1 cellular context compared by ENCODE assay signal in the genomic region with DNA sequence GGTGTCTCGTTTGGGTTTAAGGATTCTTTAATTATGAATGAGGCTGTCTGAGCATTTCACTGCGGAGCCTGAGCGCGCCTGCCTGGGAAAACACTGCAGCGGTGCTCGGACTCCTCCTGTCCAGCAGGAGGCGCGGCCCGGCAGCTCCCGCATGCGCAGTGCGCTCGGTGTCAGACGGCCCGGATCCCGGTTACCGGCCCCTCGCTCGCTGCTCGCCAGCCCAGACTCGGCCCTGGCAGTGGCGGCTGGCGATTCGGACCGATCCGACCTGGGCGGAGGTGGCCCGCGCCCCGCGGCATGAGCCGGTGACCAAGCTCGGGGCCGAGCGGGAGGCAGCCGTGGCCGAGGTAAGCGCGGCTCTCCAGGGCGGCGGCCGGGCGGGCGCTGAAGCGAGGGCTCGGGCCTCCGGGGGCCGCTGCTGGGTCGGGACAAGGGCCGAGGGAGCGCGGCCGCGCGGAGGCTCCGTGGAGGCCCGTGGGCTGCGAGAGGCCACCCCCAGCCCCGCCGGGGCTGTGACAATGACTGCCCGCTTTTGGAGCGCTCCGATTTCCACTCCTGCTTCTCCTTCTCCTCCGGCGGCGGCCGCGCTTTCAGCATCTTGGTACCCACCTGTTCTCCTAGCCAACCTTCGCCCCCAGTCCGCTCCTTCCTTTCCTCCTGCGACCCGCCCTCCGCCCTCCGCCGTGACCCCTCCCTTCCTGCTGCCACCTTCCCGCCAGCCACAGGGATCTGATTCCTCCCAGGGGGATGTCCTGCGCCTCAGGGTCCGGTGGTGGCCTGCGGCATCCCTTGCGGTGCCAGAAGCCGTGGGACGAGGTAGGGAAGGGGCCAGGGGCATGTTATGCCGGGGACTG.
TF ChIP-seq lines count a peak whose summit lies in the region.

A gene (plus strand): TSS at position 173 of the 854 bp plus-strand sequence. CDS start 12,035 bp downstream, outside the sequence.

TF ChIP-seq in K562, 482 proteins besides CTCF, POLR2A, EP300 and RAD21 (continued from another document and continues in another):
- TF ChIP-seq, protein P1, sequence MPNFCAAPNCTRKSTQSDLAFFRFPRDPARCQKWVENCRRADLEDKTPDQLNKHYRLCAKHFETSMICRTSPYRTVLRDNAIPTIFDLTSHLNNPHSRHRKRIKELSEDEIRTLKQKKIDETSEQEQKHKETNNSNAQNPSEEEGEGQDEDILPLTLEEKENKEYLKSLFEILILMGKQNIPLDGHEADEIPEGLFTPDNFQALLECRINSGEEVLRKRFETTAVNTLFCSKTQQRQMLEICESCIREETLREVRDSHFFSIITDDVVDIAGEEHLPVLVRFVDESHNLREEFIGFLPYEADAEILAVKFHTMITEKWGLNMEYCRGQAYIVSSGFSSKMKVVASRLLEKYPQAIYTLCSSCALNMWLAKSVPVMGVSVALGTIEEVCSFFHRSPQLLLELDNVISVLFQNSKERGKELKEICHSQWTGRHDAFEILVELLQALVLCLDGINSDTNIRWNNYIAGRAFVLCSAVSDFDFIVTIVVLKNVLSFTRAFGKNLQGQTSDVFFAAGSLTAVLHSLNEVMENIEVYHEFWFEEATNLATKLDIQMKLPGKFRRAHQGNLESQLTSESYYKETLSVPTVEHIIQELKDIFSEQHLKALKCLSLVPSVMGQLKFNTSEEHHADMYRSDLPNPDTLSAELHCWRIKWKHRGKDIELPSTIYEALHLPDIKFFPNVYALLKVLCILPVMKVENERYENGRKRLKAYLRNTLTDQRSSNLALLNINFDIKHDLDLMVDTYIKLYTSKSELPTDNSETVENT (CRISPR knock-in tag; IDR thresholded peaks at IDR 0.05): peak; percentile 68
- TF ChIP-seq KLF13 (tag; IDR thresholded peaks at IDR 0.05; ENCODE audit: borderline replicate concordance, low read depth) (peak; percentile 13; the same call in 1 of the 2 replicates), NONO (IDR thresholded peaks at IDR 0.05; ENCODE audit: low read depth in 2 of 2, low read length in 1 of 2) (peak; percentile 19 to 83; a peak in 2 of 4 replicates), JUND (IDR thresholded peaks at IDR 0.05; ENCODE audit: borderline replicate concordance, low read depth, low read length) (peak; percentile 53; the same call in 1 of the 2 replicates), JUND (tag; IDR thresholded peaks at IDR 0.05; ENCODE audit: borderline replicate concordance, low read depth, low read length) (no peak), NR2C1 (IDR thresholded peaks at IDR 0.05) (peak; percentile 52; the same call in 1 of the 2 replicates), NR2C1 (tag; IDR thresholded peaks at IDR 0.05) (no peak), CBX1 (IDR thresholded peaks at IDR 0.05; ENCODE audit: low read depth) (no peak), ZFX (CRISPR knock-in tag; IDR thresholded peaks at IDR 0.05) (peak; percentile 77), POLR2G (IDR thresholded peaks at IDR 0.05; ENCODE audit: low read depth, low read length) (peak; percentile 84), FOSL1 (tag; conservative IDR thresholded peaks at IDR 0.05) (no peak), TBP (optimal IDR thresholded peaks at IDR 0.05; ENCODE audit: low read depth, low read length) (peak; percentile 30), ZNF311 (CRISPR knock-in tag; IDR thresholded peaks at IDR 0.05) (no peak), XRCC5 (IDR thresholded peaks at IDR 0.05; ENCODE audit: low read depth, low read length) (no peak), FOXM1 (IDR thresholded peaks at IDR 0.05; ENCODE audit: low read depth) (no peak), FOXM1 (CRISPR knock-in tag; IDR thresholded peaks at IDR 0.05; ENCODE audit: low read depth) (peak; percentile 68; the same call in 1 of the 2 replicates), NR2C2 (CRISPR knock-in tag; IDR thresholded peaks at IDR 0.05) (no peak), NR2C2 (tag; IDR thresholded peaks at IDR 0.05) (peak; percentile 44), CCNT2 (IDR thresholded peaks at IDR 0.05; ENCODE audit: borderline replicate concordance, extremely low read depth, insufficient read length, low read depth, low read length) (peak; percentile 74), SMC3 (conservative IDR thresholded peaks at IDR 0.05; ENCODE audit: insufficient read depth, low read depth, low read length) (0 out of 2 replicates have a peak, but pooled peaks have one; percentile 15), CTBP1 (IDR thresholded peaks at IDR 0.05; ENCODE audit: borderline replicate concordance) (peak; percentile 51; the same call in 1 of the 2 replicates), ZNF165 (CRISPR knock-in tag; IDR thresholded peaks at IDR 0.05; ENCODE audit: borderline replicate concordance) (no peak), PHF8 (IDR thresholded peaks at IDR 0.05; ENCODE audit: borderline replicate concordance, low read length) (peak; percentile 80; the same call in 1 of the 2 replicates), KDM5B (IDR thresholded peaks at IDR 0.05; ENCODE audit: insufficient replicate concordance, low read depth, low read length) (peak; percentile 55), CREM (IDR thresholded peaks at IDR 0.05; ENCODE audit: low read depth) (peak; percentile 38; the same call in 1 of the 2 replicates)
- TF ChIP-seq, protein P2, sequence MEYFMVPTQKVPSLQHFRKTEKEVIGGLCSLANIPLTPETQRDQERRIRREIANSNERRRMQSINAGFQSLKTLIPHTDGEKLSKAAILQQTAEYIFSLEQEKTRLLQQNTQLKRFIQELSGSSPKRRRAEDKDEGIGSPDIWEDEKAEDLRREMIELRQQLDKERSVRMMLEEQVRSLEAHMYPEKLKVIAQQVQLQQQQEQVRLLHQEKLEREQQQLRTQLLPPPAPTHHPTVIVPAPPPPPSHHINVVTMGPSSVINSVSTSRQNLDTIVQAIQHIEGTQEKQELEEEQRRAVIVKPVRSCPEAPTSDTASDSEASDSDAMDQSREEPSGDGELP (CRISPR knock-in tag; IDR thresholded peaks at IDR 0.05; ENCODE audit: borderline replicate concordance): 0 out of 2 replicates have a peak, but pooled peaks have one; percentile 43
- TF ChIP-seq, protein P3, sequence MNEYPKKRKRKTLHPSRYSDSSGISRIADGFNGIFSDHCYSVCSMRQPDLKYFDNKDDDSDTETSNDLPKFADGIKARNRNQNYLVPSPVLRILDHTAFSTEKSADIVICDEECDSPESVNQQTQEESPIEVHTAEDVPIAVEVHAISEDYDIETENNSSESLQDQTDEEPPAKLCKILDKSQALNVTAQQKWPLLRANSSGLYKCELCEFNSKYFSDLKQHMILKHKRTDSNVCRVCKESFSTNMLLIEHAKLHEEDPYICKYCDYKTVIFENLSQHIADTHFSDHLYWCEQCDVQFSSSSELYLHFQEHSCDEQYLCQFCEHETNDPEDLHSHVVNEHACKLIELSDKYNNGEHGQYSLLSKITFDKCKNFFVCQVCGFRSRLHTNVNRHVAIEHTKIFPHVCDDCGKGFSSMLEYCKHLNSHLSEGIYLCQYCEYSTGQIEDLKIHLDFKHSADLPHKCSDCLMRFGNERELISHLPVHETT (CRISPR knock-in tag; conservative IDR thresholded peaks at IDR 0.05 in 1 of 2, IDR thresholded peaks at IDR 0.05 in 1 of 2): peak in 1 of 2 experiments; percentile 66; a peak in 2 of 4 replicates
- TF ChIP-seq, protein P4, sequence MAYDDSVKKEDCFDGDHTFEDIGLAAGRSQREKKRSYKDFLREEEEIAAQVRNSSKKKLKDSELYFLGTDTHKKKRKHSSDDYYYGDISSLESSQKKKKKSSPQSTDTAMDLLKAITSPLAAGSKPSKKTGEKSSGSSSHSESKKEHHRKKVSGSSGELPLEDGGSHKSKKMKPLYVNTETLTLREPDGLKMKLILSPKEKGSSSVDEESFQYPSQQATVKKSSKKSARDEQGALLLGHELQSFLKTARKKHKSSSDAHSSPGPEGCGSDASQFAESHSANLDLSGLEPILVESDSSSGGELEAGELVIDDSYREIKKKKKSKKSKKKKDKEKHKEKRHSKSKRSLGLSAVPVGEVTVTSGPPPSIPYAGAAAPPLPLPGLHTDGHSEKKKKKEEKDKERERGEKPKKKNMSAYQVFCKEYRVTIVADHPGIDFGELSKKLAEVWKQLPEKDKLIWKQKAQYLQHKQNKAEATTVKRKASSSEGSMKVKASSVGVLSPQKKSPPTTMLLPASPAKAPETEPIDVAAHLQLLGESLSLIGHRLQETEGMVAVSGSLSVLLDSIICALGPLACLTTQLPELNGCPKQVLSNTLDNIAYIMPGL (CRISPR knock-in tag; IDR thresholded peaks at IDR 0.05): peak; percentile 79
- TF ChIP-seq, protein P5, sequence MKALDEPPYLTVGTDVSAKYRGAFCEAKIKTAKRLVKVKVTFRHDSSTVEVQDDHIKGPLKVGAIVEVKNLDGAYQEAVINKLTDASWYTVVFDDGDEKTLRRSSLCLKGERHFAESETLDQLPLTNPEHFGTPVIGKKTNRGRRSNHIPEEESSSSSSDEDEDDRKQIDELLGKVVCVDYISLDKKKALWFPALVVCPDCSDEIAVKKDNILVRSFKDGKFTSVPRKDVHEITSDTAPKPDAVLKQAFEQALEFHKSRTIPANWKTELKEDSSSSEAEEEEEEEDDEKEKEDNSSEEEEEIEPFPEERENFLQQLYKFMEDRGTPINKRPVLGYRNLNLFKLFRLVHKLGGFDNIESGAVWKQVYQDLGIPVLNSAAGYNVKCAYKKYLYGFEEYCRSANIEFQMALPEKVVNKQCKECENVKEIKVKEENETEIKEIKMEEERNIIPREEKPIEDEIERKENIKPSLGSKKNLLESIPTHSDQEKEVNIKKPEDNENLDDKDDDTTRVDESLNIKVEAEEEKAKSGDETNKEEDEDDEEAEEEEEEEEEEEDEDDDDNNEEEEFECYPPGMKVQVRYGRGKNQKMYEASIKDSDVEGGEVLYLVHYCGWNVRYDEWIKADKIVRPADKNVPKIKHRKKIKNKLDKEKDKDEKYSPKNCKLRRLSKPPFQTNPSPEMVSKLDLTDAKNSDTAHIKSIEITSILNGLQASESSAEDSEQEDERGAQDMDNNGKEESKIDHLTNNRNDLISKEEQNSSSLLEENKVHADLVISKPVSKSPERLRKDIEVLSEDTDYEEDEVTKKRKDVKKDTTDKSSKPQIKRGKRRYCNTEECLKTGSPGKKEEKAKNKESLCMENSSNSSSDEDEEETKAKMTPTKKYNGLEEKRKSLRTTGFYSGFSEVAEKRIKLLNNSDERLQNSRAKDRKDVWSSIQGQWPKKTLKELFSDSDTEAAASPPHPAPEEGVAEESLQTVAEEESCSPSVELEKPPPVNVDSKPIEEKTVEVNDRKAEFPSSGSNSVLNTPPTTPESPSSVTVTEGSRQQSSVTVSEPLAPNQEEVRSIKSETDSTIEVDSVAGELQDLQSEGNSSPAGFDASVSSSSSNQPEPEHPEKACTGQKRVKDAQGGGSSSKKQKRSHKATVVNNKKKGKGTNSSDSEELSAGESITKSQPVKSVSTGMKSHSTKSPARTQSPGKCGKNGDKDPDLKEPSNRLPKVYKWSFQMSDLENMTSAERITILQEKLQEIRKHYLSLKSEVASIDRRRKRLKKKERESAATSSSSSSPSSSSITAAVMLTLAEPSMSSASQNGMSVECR (CRISPR knock-in tag; IDR thresholded peaks at IDR 0.05): peak; percentile 81
- TF ChIP-seq, protein P6, sequence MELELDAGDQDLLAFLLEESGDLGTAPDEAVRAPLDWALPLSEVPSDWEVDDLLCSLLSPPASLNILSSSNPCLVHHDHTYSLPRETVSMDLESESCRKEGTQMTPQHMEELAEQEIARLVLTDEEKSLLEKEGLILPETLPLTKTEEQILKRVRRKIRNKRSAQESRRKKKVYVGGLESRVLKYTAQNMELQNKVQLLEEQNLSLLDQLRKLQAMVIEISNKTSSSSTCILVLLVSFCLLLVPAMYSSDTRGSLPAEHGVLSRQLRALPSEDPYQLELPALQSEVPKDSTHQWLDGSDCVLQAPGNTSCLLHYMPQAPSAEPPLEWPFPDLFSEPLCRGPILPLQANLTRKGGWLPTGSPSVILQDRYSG (tag; conservative IDR thresholded peaks at IDR 0.05; ENCODE audit: low read depth): no peak
- TF ChIP-seq, protein P7, sequence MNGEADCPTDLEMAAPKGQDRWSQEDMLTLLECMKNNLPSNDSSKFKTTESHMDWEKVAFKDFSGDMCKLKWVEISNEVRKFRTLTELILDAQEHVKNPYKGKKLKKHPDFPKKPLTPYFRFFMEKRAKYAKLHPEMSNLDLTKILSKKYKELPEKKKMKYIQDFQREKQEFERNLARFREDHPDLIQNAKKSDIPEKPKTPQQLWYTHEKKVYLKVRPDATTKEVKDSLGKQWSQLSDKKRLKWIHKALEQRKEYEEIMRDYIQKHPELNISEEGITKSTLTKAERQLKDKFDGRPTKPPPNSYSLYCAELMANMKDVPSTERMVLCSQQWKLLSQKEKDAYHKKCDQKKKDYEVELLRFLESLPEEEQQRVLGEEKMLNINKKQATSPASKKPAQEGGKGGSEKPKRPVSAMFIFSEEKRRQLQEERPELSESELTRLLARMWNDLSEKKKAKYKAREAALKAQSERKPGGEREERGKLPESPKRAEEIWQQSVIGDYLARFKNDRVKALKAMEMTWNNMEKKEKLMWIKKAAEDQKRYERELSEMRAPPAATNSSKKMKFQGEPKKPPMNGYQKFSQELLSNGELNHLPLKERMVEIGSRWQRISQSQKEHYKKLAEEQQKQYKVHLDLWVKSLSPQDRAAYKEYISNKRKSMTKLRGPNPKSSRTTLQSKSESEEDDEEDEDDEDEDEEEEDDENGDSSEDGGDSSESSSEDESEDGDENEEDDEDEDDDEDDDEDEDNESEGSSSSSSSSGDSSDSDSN (IDR thresholded peaks at IDR 0.05; ENCODE audit: borderline replicate concordance in 1 of 2, low read depth in 2 of 2, low read length in 2 of 2): peak; percentile 46 to 69; a peak in 1 of 4 replicates
- TF ChIP-seq, protein P8, sequence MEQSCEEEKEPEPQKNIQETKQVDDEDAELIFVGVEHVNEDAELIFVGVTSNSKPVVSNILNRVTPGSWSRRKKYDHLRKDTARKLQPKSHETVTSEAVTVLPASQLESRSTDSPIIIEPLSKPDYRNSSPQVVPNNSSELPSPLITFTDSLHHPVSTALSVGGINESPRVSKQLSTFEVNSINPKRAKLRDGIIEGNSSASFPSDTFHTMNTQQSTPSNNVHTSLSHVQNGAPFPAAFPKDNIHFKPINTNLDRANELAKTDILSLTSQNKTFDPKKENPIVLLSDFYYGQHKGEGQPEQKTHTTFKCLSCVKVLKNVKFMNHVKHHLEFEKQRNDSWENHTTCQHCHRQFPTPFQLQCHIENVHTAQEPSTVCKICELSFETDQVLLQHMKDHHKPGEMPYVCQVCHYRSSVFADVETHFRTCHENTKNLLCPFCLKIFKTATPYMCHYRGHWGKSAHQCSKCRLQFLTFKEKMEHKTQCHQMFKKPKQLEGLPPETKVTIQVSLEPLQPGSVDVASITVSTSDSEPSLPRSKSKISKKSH (CRISPR knock-in tag; IDR thresholded peaks at IDR 0.05): 0 out of 2 replicates have a peak, but pooled peaks have one; percentile 11
- TF ChIP-seq, protein P9, sequence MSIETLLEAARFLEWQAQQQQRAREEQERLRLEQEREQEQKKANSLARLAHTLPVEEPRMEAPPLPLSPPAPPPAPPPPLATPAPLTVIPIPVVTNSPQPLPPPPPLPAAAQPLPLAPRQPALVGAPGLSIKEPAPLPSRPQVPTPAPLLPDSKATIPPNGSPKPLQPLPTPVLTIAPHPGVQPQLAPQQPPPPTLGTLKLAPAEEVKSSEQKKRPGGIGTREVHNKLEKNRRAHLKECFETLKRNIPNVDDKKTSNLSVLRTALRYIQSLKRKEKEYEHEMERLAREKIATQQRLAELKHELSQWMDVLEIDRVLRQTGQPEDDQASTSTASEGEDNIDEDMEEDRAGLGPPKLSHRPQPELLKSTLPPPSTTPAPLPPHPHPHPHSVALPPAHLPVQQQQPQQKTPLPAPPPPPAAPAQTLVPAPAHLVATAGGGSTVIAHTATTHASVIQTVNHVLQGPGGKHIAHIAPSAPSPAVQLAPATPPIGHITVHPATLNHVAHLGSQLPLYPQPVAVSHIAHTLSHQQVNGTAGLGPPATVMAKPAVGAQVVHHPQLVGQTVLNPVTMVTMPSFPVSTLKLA (conservative IDR thresholded peaks at IDR 0.05): peak in 1 of 2 experiments; percentile 51; a peak in 2 of 4 replicates
